ENCODE assay signal across 11 cellular contexts in genomic region chr5:150140830-150141229, GRCh38. TPM values are rescaled to one million over a fixed set of nuclear protein-coding genes. Genes with fewer than 3 reads are reported as not detected.
DNase-seq lines count a peak whose midpoint lies in the region; ATAC-seq, FAIRE-seq and TF ChIP-seq lines count a peak whose summit lies in the region.
"Had no signal": no experiment of that assay in that cellular context is flagged by ENCODE, and none has a peak within 500 bp of the region (broad histone marks: within the 10 kb centered on the region; RNA-seq: fewer than 3 reads in every experiment).

No MANE protein-coding gene starts in this region.

- TF ChIP-seq POLR2A in A549 (IDR thresholded peaks at IDR 0.05; ENCODE audit: low read length) = no peak

- ATAC-seq in A549 = no peak
- ATAC-seq in GM19467 (IDR thresholded peaks at IDR 0.05; ENCODE audit: unreplicated experiment) = no peak
- no peak for ATAC-seq in GM18907 (IDR thresholded peaks at IDR 0.05; ENCODE audit: unreplicated experiment)
- ATAC-seq in HG03460 (IDR thresholded peaks at IDR 0.05; ENCODE audit: unreplicated experiment) = no peak

- H3K23ac ChIP-seq in trophoblast cell (ENCODE audit: low read length) = no peak overlapping the region

- no peak for TF ChIP-seq CTCF in A549 (IDR thresholded peaks at IDR 0.05)

- peak overlapping the region; percentile 95 for H2AK5ac ChIP-seq in trophoblast cell (ENCODE audit: low read length)

- H3K4me1 ChIP-seq in A549 (peaks cover 72% of the 10 kb centered on the region), SJSA1 (replicated peaks) (peaks cover 96% of the 10 kb centered on the region), trophoblast cell (ENCODE audit: control insufficient read depth in 1 of 2, insufficient read depth in 2 of 2, low read length in 2 of 2) (peaks cover 70 to 83% of the 10 kb centered on the region in 2 experiments)

- no peak overlapping the region for H3K4me3 ChIP-seq in A549
- no peak overlapping the region for H3K4me3 ChIP-seq in SJSA1
- peak overlapping the region; percentile 16 for H3K4me3 ChIP-seq in trophoblast cell (ENCODE audit: low read depth, low read length)

- 88% methylated on average over 9 of the region's 11 CpGs for WGBS in A549 (ENCODE audit: missing lambda C conversion rate)
- no CpG with 5 or more reads among the region's 11 CpGs for WGBS in trophoblast cell (ENCODE audit: extremely low coverage, insufficient coverage, insufficient read length)

- no peak overlapping the region for H4K12ac ChIP-seq in trophoblast cell (ENCODE audit: low read depth, low read length)

- H3K79me1 ChIP-seq in trophoblast cell (ENCODE audit: low read length) = peaks cover 80% of the 10 kb centered on the region

- H3K9ac ChIP-seq in trophoblast cell (ENCODE audit: low read length) = no peak overlapping the region

- H3K9me3 ChIP-seq in A549 (no peaks in the 10 kb centered on the region), SJSA1 (replicated peaks) (no peaks in the 10 kb centered on the region), trophoblast cell (ENCODE audit: insufficient read depth, low read depth, low read length) (no peaks in the 10 kb centered on the region)

- peak overlapping the region; percentile 33 for H2AFZ ChIP-seq in trophoblast cell (ENCODE audit: insufficient read depth, low read length, poor library complexity)

- peaks cover 39% of the 10 kb centered on the region for H3K79me2 ChIP-seq in trophoblast cell (ENCODE audit: control insufficient read depth, insufficient read depth, low read length, poor library complexity)

- TF ChIP-seq RAD21 in A549 (conservative IDR thresholded peaks at IDR 0.05 in 1 of 2, IDR thresholded peaks at IDR 0.05 in 1 of 2) = no peak

- H4K91ac ChIP-seq in trophoblast cell (ENCODE audit: low read depth, low read length) = peak overlapping the region; percentile 99

- FAIRE-seq in A549 (lab: Jason Lieb, UNC) = no peak

- peak overlapping the region; percentile 99 for H2BK120ac ChIP-seq in trophoblast cell (ENCODE audit: insufficient read depth, low read length, poor library complexity)

- DNase-seq in A549 (ENCODE audit: low read depth in 1 of 2, low spot score in 1 of 2) (no peak), SJSA1 (ENCODE audit: low read depth in 1 of 2, low spot score in 2 of 2) (peak; percentile 88 to 93), fibroblast of peridontal ligament (ENCODE audit: extremely low read depth) (peak; percentile 77), trophoblast cell (peak; percentile 84 to 86), NCI-H146 (lab: John Stamatoyannopoulos, UW) (no peak)
- DNase-seq: activated naive CD4-positive, alpha-beta T cell treated with anti-CD3 and anti-CD28 coated beads, Interleukin-2, amount 10 ng/mL, durations not matched to agents 7 days and 5 days; stimulated activated CD4-positive, alpha-beta T cell treated with anti-CD3 and anti-CD28 coated beads, Interleukin-15, amount 100 ng/mL, for 24 hours had no signal

- H3K36me3 ChIP-seq in SJSA1 (peaks cover 52% of the 10 kb centered on the region), trophoblast cell (ENCODE audit: control insufficient read depth in 1 of 2, insufficient read depth in 2 of 2, low read length in 2 of 2) (peaks cover 5 to 6% of the 10 kb centered on the region in 2 experiments)

- CTCF ChIA-PET in A549 (lab: Yijun Ruan, JAX) = interaction anchor here (3.4 kb wide), 1 partner anchor 10 kb away, joined by 29 read pairs; no protein-coding TSS in a partner anchor

- TF ChIP-seq EP300 in A549 (IDR thresholded peaks at IDR 0.05) = no peak

- H3K18ac ChIP-seq in trophoblast cell (ENCODE audit: low read length) = peak overlapping the region; percentile 97

- H3K27ac ChIP-seq in A549 (peak overlapping the region; percentile 13 to 93; a peak in 5 of 6 replicates), SJSA1 (peak overlapping the region; percentile 97), trophoblast cell (ENCODE audit: low read depth, low read length) (peak overlapping the region; percentile 98)

- peak overlapping the region; percentile 87 for H4K8ac ChIP-seq in trophoblast cell (ENCODE audit: low read depth, low read length)

- H3K4ac ChIP-seq in trophoblast cell (ENCODE audit: low read depth, low read length) = peak overlapping the region; percentile 96

- peak overlapping the region; percentile 97 for H3K14ac ChIP-seq in trophoblast cell (ENCODE audit: low read length)

- no peaks in the 10 kb centered on the region for H3K27me3 ChIP-seq in SJSA1 (replicated peaks)
- H3K27me3 ChIP-seq in trophoblast cell (ENCODE audit: insufficient read depth, low read length) = no peaks in the 10 kb centered on the region

- POLR2A ChIA-PET in A549 (lab: Yijun Ruan, JAX) = no interaction called here

- peak overlapping the region; percentile 99 for H2BK5ac ChIP-seq in trophoblast cell (ENCODE audit: low read depth, low read length, poor library complexity)

- peak overlapping the region; percentile 98 for H2BK12ac ChIP-seq in trophoblast cell (ENCODE audit: low read length)

- H3K4me2 ChIP-seq in A549 (no peak overlapping the region), trophoblast cell (ENCODE audit: low read length) (no peak overlapping the region)

TF ChIP-seq in A549, 52 proteins besides CTCF, POLR2A, EP300 and RAD21:
- TF ChIP-seq HOXA7 (CRISPR knock-in tag; IDR thresholded peaks at IDR 0.05) (no peak), BCL3 (IDR thresholded peaks at IDR 0.05) (no peak), SMC3 (IDR thresholded peaks at IDR 0.05) (no peak), USF2 (IDR thresholded peaks at IDR 0.05) (no peak), EHMT2 (IDR thresholded peaks at IDR 0.05; ENCODE audit: low read depth) (no peak), CBX2 (IDR thresholded peaks at IDR 0.05; ENCODE audit: borderline replicate concordance, low read depth) (no peak)

RNA-seq across cellular contexts. Expression of gene PDGFRB, which starts 14.8 kb away (rescaled TPM):
- polyA plus RNA-seq in A549 (2011; rRNA removed) (0.15 and 0.22 TPM in 2 replicates), A549 (2017; fragmentation: RNase III; extraction: RNeasy Plus Mini Kit Qiagen cat#74134 plus additional on column Dnase treatment) (0.05 to 0.24 TPM (median 0.22 TPM) in 3 replicates)
- polyA plus RNA-seq in A549 (2012; cell fraction: cytosol; rRNA removed) = 0.05 and 0.09 TPM in 2 replicates
- 0.18 and 0.38 TPM in 2 replicates for polyA plus RNA-seq in A549 (2012; cell fraction: nucleus; rRNA removed)
- polyA minus RNA-seq in A549 (2011; rRNA and poly(A)+ RNA removed) = 0.25 and 0.54 TPM in 2 replicates
- total RNA-seq in SJSA1 (2014; rRNA removed; shearing (Covaris generic)) = 98.6 and 113 TPM in 2 replicates
- 91.3 and 93.4 TPM in 2 replicates for polyA plus RNA-seq in trophoblast cell (2013)

RNA-seq across cellular contexts. Expression of gene CDX1, which starts 25.7 kb away (rescaled TPM):
- not detected in 2 replicates for polyA plus RNA-seq in A549 (2011; rRNA removed)
- not detected in 2 replicates for polyA plus RNA-seq in A549 (2012; cell fraction: cytosol; rRNA removed)
- polyA plus RNA-seq in A549 (2012; cell fraction: nucleus; rRNA removed) = not detected in 2 replicates
- polyA plus RNA-seq in A549 (2017; fragmentation: RNase III; extraction: RNeasy Plus Mini Kit Qiagen cat#74134 plus additional on column Dnase treatment) = not detected in 3 replicates
- not detected in 2 replicates for polyA minus RNA-seq in A549 (2011; rRNA and poly(A)+ RNA removed)
- 0.19 and 1.8 TPM in 2 replicates for total RNA-seq in SJSA1 (2014; rRNA removed; shearing (Covaris generic))
- polyA plus RNA-seq in trophoblast cell (2013) = 9.7 and 11.3 TPM in 2 replicates
- total RNA-seq: lung microvascular endothelial cell had no signal

RNA-seq across cellular contexts. Expression of gene SLC6A7, which starts 49.0 kb away (rescaled TPM):
- polyA plus RNA-seq in A549 (2011; rRNA removed) (not detected in 2 replicates), A549 (2017; fragmentation: RNase III; extraction: RNeasy Plus Mini Kit Qiagen cat#74134 plus additional on column Dnase treatment) (not detected in 3 replicates)
- polyA plus RNA-seq in A549 (2012; cell fraction: cytosol; rRNA removed) = not detected in 2 replicates
- polyA plus RNA-seq in A549 (2012; cell fraction: nucleus; rRNA removed) = not detected in 2 replicates
- 0.04 TPM in 1 of 2 replicates, not detected in the other for polyA minus RNA-seq in A549 (2011; rRNA and poly(A)+ RNA removed)
- total RNA-seq in SJSA1 (2014; rRNA removed; shearing (Covaris generic)) = not detected in 2 replicates
- 0.01 and 0.03 TPM in 2 replicates for polyA plus RNA-seq in trophoblast cell (2013)
- total RNA-seq: lung microvascular endothelial cell had no signal

RNA-seq across cellular contexts. Expression of gene CSF1R, which starts 54.5 kb away (rescaled TPM):
- 0.06 and 0.12 TPM in 2 replicates for polyA plus RNA-seq in A549 (2011; rRNA removed)
- 0.04 and 0.10 TPM in 2 replicates for polyA plus RNA-seq in A549 (2012; cell fraction: cytosol; rRNA removed)
- 0.02 and 0.15 TPM in 2 replicates for polyA plus RNA-seq in A549 (2012; cell fraction: nucleus; rRNA removed)
- not detected in 3 replicates for polyA plus RNA-seq in A549 (2017; fragmentation: RNase III; extraction: RNeasy Plus Mini Kit Qiagen cat#74134 plus additional on column Dnase treatment)
- polyA minus RNA-seq in A549 (2011; rRNA and poly(A)+ RNA removed) = not detected in 2 replicates
- total RNA-seq in SJSA1 (2014; rRNA removed; shearing (Covaris generic)) = 1.2 TPM in 1 of 2 replicates, not detected in the other
- polyA plus RNA-seq in trophoblast cell (2013) = 42.3 and 43.7 TPM in 2 replicates
- total RNA-seq: lung microvascular endothelial cell had no signal

Comparison
In these comparisons a context has a peak if more than half of its experiments do, and no peak if none do; other contexts are left out.
1. DNase-seq: peak in SJSA1 (2 of 2), fibroblast of peridontal ligament (single experiment) and trophoblast cell (2 of 2); none in A549 (0 of 2) and NCI-H146 (single experiment).
2. Peak in every context shown above with its lines, with median percentiles within 50 percentile points of each other: H3K27ac ChIP-seq.